Comparison of ENCODE assay signal across 7 cellular contexts in genomic region chr6:27684264-27685211, GRCh38.
A peak's percentile ranks its signal among the peaks of the same experiment; 100 is the strongest.
DNase-seq lines count a peak whose midpoint lies in the region; ATAC-seq, FAIRE-seq and TF ChIP-seq lines count a peak whose summit lies in the region.

No MANE protein-coding gene starts in this region.

- H3K27me3 ChIP-seq in stomach (peaks cover 16 to 62% (median 25%) of the 10 kb centered on the region in 3 donors), gastroesophageal sphincter (peaks cover 45% of the 10 kb centered on the region)

- ATAC-seq in omental fat pad (ENCODE audit: low FRiP score) (peak; percentile 5), gastroesophageal sphincter (no peak)

- H3K4me3 ChIP-seq in stomach (no peak overlapping the region), gastroesophageal sphincter (no peak overlapping the region)

- TF ChIP-seq CTCF in omental fat pad (IDR thresholded peaks at IDR 0.05) (no peak), stomach (IDR thresholded peaks at IDR 0.05) (no peak), gastroesophageal sphincter (IDR thresholded peaks at IDR 0.05) (no peak)

- 38 to 48% (median 41%) methylated on average over 34 of the region's 34 CpGs for WGBS in stomach, 5 donors
- 12 to 37% methylated on average over 13 to 26 of the region's 34 CpGs for WGBS in gastroesophageal sphincter (ENCODE audit: low coverage in 1 of 2), 2 donors

- H3K36me3 ChIP-seq in stomach (no peaks in the 10 kb centered on the region), gastroesophageal sphincter (no peaks in the 10 kb centered on the region)

- H3K4me1 ChIP-seq in stomach (peaks cover 7 to 20% (median 11%) of the 10 kb centered on the region in 4 donors), gastroesophageal sphincter (peaks cover 0 to 16% (median 0%) of the 10 kb centered on the region in 3 donors)

- H3K9me3 ChIP-seq in stomach (peaks cover 4 to 38% (median 27%) of the 10 kb centered on the region in 4 donors), gastroesophageal sphincter (peaks cover 0 to 31% (median 0%) of the 10 kb centered on the region in 3 donors)

- no peak for DNase-seq in GM12891 (ENCODE audit: insufficient read length, low spot score)
- peak; percentile 79 for DNase-seq in NCI-H146 treated with DMSO at 0.1 percent for 48 hours (lab: John Stamatoyannopoulos, UW; ENCODE audit: unreplicated experiment)
- DNase-seq in T-helper 22 cell (ENCODE audit: low read depth): peak; percentile 27
- DNase-seq in central memory CD4-positive, alpha-beta T cell: peak; percentile 59
- no peak for DNase-seq in omental fat pad (ENCODE audit: low spot score)
- DNase-seq in stomach: no peak

- H3K27ac ChIP-seq in stomach: no peak overlapping the region
- H3K27ac ChIP-seq in gastroesophageal sphincter: no peak overlapping the region

- no peak for TF ChIP-seq POLR2A in GM12891 (IDR thresholded peaks at IDR 0.05; ENCODE audit: low read depth, low read length)
- TF ChIP-seq POLR2A in stomach (IDR thresholded peaks at IDR 0.05): no peak
- TF ChIP-seq POLR2A in gastroesophageal sphincter (IDR thresholded peaks at IDR 0.05): no peak

- TF ChIP-seq EP300 in stomach (IDR thresholded peaks at IDR 0.05): no peak
- no peak for TF ChIP-seq EP300 in gastroesophageal sphincter (IDR thresholded peaks at IDR 0.05)

- intact Hi-C loops in stomach (cut with DNase I; ENCODE audit: low total_unique reads): no loop called here

- FAIRE-seq in GM12891 (lab: Jason Lieb, UNC): no peak

TF ChIP-seq in GM12891, 5 proteins besides CTCF, POLR2A, EP300 and RAD21:
- TF ChIP-seq SPI1 (IDR thresholded peaks at IDR 0.05; ENCODE audit: low read depth, low read length): peak; percentile 67
- no peak for TF ChIP-seq PAX5 (IDR thresholded peaks at IDR 0.05; ENCODE audit: insufficient read depth, low read length, severe bottlenecking)

Comparison
In these comparisons a context has a peak if more than half of its experiments do, and no peak if none do; other contexts are left out.
1. DNase-seq: peak in NCI-H146 treated with DMSO at 0.1 percent for 48 hours (single experiment), T-helper 22 cell (single experiment) and central memory CD4-positive, alpha-beta T cell (single experiment); none in GM12891 (single experiment), omental fat pad (single experiment) and stomach (single experiment).